ENCODE assay signal across 7 cellular contexts in the genomic region with DNA sequence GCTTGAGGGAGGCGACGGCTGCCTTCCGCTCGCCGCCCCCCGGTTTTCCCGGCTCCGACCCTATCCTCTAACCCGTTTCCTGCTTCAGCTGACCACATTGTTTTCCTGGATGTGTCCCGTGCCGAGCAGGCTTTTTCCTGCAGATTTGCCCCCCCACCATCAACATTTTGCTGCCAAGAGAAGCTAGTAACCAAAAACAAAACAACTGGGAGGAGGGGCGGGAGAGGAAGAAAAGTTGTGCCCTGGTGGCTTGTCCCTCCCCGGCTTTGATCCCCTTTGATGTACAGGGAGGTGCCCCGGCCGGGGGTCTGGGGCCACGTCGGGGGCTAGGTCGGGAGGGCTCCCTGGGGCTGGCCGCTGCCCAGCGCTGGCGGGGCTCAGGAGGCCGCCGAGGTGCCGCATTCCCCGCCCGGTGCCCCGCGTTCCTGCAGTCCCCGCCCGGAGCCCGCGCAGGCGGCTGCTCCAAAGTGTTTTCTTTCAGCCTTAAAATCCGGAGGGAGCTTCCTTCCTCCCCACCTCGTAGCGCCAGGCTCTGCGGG. TPM values are rescaled to one million over a fixed set of nuclear protein-coding genes. Genes with fewer than 3 reads are reported as not detected.
A peak's percentile ranks its signal among the peaks of the same experiment; 100 is the strongest.
DNase-seq lines count a peak whose midpoint lies in the region; ATAC-seq and TF ChIP-seq lines count a peak whose summit lies in the region.
"Not testable (repeated sequence)": the region's sequence is repeated elsewhere in the genome, so short reads cannot be mapped to it uniquely, and the experiment has no call there.

No MANE protein-coding gene starts in this region.

- H3K79me2 ChIP-seq in DND-41 (ENCODE audit: insufficient read depth, low read length) = not testable (repeated sequence)

- peak overlapping the region; percentile 31; the same call in 1 of the 2 replicates for H3K4me2 ChIP-seq in DND-41 (ENCODE audit: insufficient read depth, low read length)

- peak overlapping the region; percentile 60 for H3K27ac Mint-ChIP-seq in activated CD4-positive, alpha-beta T cell treated with anti-CD3 and anti-CD28 coated beads, Interleukin-2, amount 10 ng/mL, durations not matched to agents 7 days and 5 days
- not testable (repeated sequence) for H3K27ac Mint-ChIP-seq in mesothelial cell of epicardium

- H3K4me1 Mint-ChIP-seq in activated CD4-positive, alpha-beta T cell treated with anti-CD3 and anti-CD28 coated beads, Interleukin-2, amount 10 ng/mL, durations not matched to agents 7 days and 5 days; mesothelial cell of epicardium: not testable (repeated sequence)

- H2AFZ ChIP-seq in DND-41 (ENCODE audit: low read depth, low read length) = not testable (repeated sequence)

- not testable (repeated sequence) for H3K27ac ChIP-seq in DND-41 (ENCODE audit: low read length)
- H3K27ac ChIP-seq in skin epidermis = peak overlapping the region in 3 of 21 experiments; percentile 31 to 49 (median 47)

- H3K9me3 ChIP-seq in DND-41 (ENCODE audit: insufficient read depth, low read length, severe bottlenecking) = not testable (repeated sequence)

- in situ Hi-C loops in astrocyte of the spinal cord (cut with HindIII; ENCODE audit: low sequenced_read_pairs) = not testable (repeated sequence)

- H3K27me3 Mint-ChIP-seq in activated CD4-positive, alpha-beta T cell treated with anti-CD3 and anti-CD28 coated beads, Interleukin-2, amount 10 ng/mL, durations not matched to agents 7 days and 5 days; mesothelial cell of epicardium (ENCODE audit: low read depth): not testable (repeated sequence)

- not testable (repeated sequence) for H3K9ac ChIP-seq in DND-41 (ENCODE audit: low read depth, low read length)

- ATAC-seq in DND-41 (ENCODE audit: insufficient read depth, low read depth) = not testable (repeated sequence)

- not testable (repeated sequence) for H3K27me3 ChIP-seq in DND-41 (ENCODE audit: insufficient read depth, low read length, poor library complexity)

- not testable (repeated sequence) for H3K4me1 ChIP-seq in DND-41 (ENCODE audit: insufficient read depth, low read length)

- H3K9me3 Mint-ChIP-seq in activated CD4-positive, alpha-beta T cell treated with anti-CD3 and anti-CD28 coated beads, Interleukin-2, amount 10 ng/mL, durations not matched to agents 7 days and 5 days; mesothelial cell of epicardium: not testable (repeated sequence)

- not testable (repeated sequence) for H3K36me3 ChIP-seq in DND-41 (ENCODE audit: insufficient read depth, low read length)

- H4K20me1 ChIP-seq in DND-41 (ENCODE audit: insufficient read depth, low read length) = not testable (repeated sequence)

- H3K4me3 ChIP-seq in DND-41 (ENCODE audit: low read depth in 1 of 2, low read length in 2 of 2) (peak overlapping the region in 1 of 2 experiments; percentile 41; a peak in 1 of 4 replicates), NB4 (ENCODE audit: low read depth, low read length) (peak overlapping the region; percentile 42), astrocyte of the spinal cord (ENCODE audit: low read depth, low read length) (peak overlapping the region; percentile 39), fibroblast of the aortic adventitia (ENCODE audit: low read depth, low read length) (peak overlapping the region; percentile 52), skin epidermis (peak overlapping the region in 6 of 7 experiments; percentile 26 to 45 (median 37))

- DNase-seq in DND-41 (peak; percentile 4), mesothelial cell of epicardium (ENCODE audit: low spot score in 2 of 2, unreplicated experiment in 2 of 2) (peak in 1 of 2 experiments; percentile 37)
- not testable (repeated sequence) for DNase-seq in NB4 (ENCODE audit: low read depth); astrocyte of the spinal cord (ENCODE audit: low read depth, low spot score); fibroblast of the aortic adventitia (ENCODE audit: low read depth)
- DNase-seq in activated CD4-positive, alpha-beta T cell treated with anti-CD3 and anti-CD28 coated beads, Interleukin-2, amount 10 ng/mL, durations not matched to agents 7 days and 5 days = peak; percentile 5

- not testable (repeated sequence) for TF ChIP-seq CTCF in DND-41 (IDR thresholded peaks at IDR 0.05; ENCODE audit: borderline replicate concordance, extremely low read depth, low read length, poor library complexity, severe bottlenecking); NB4 (IDR thresholded peaks at IDR 0.05; ENCODE audit: low read depth, low read length); astrocyte of the spinal cord (IDR thresholded peaks at IDR 0.05; ENCODE audit: low read depth, low read length); fibroblast of the aortic adventitia (IDR thresholded peaks at IDR 0.05; ENCODE audit: insufficient read depth, low read length); mesothelial cell of epicardium (IDR thresholded peaks at IDR 0.05; ENCODE audit: unreplicated experiment)

- POLR2A ChIA-PET in activated CD4-positive, alpha-beta T cell treated with anti-CD3 and anti-CD28 coated beads, Interleukin-2, amount 10 ng/mL, durations not matched to agents 7 days and 5 days (lab: Charles Lee) = not testable (repeated sequence)

- H3K4me3 Mint-ChIP-seq in activated CD4-positive, alpha-beta T cell treated with anti-CD3 and anti-CD28 coated beads, Interleukin-2, amount 10 ng/mL, durations not matched to agents 7 days and 5 days = peak overlapping the region; percentile 92
- peak overlapping the region; percentile 83 for H3K4me3 Mint-ChIP-seq in mesothelial cell of epicardium

- CTCF ChIA-PET in activated CD4-positive, alpha-beta T cell treated with anti-CD3 and anti-CD28 coated beads, Interleukin-2, amount 10 ng/mL, durations not matched to agents 7 days and 5 days (lab: Charles Lee) = not testable (repeated sequence)

- not testable (repeated sequence) for TF ChIP-seq POLR2A in NB4 (IDR thresholded peaks at IDR 0.05; ENCODE audit: extremely low read depth, insufficient read length)

- not testable (repeated sequence) for H3K36me3 Mint-ChIP-seq in activated CD4-positive, alpha-beta T cell treated with anti-CD3 and anti-CD28 coated beads, Interleukin-2, amount 10 ng/mL, durations not matched to agents 7 days and 5 days (ENCODE audit: low read depth); mesothelial cell of epicardium

RNA-seq across cellular contexts. Expression of a gene that starts 2.2 kb away (rescaled TPM):
- total RNA-seq in activated CD4-positive, alpha-beta T cell treated with anti-CD3 and anti-CD28 coated beads, Interleukin-2, amount 10 ng/mL, durations not matched to agents 7 days and 5 days = 10 to 100 TPM; 10.2 to 11.1 TPM
- total RNA-seq in fibroblast of the aortic adventitia (ENCODE audit: low replicate concordance) = 0.45 TPM in 1 of 2 replicates, not detected in the other
- 1.4 to 2.0 TPM (median 1.7 TPM) in 3 replicates for total RNA-seq in mesothelial cell of epicardium
